Comparison of ENCODE assay signal across 18 cellular contexts in genomic region chr7:126778101-126778500, GRCh38.
DNase-seq lines count a peak whose midpoint lies in the region; ATAC-seq and TF ChIP-seq lines count a peak whose summit lies in the region.
"Had no signal": no experiment of that assay in that cellular context is flagged by ENCODE, and none has a peak within 500 bp of the region (broad histone marks: within the 10 kb centered on the region; RNA-seq: fewer than 3 reads in every experiment).

No MANE protein-coding gene starts in this region.

- no peak for TF ChIP-seq POLR2A in breast epithelium (IDR thresholded peaks at IDR 0.05)

- H3K36me3 Mint-ChIP-seq in endothelial cell (ENCODE audit: low read depth, unreplicated experiment): no peaks in the 10 kb centered on the region
- H3K36me3 Mint-ChIP-seq: activated naive CD8-positive, alpha-beta T cell treated with anti-CD3 and anti-CD28 coated beads, Interleukin-2, amount 10 ng/mL, durations not matched to agents 7 days and 5 days; natural killer cell had no signal

- H3K4me1 ChIP-seq in MM.1S (ENCODE audit: low read length) (peaks cover 27% of the 10 kb centered on the region), breast epithelium (no peaks in the 10 kb centered on the region)
- H3K4me1 ChIP-seq: BLaER1, thyroid gland had no signal

- H3K36me3 ChIP-seq in MM.1S (replicated peaks; ENCODE audit: insufficient read depth, low read length) (no peaks in the 10 kb centered on the region), breast epithelium (no peaks in the 10 kb centered on the region)
- H3K36me3 ChIP-seq: BLaER1, brain microvascular endothelial cell, thyroid gland had no signal

- peaks cover 10% of the 10 kb centered on the region for H3F3A ChIP-seq in MM.1S (ENCODE audit: insufficient read depth, low read length)

- 0 out of 2 replicates have a peak overlapping the region, but pooled peaks have one; percentile 1 for H2AFZ ChIP-seq in MM.1S (ENCODE audit: low read length)

- DNase-seq in MM.1S: peak; percentile 96
- DNase-seq in NCI-H2107 (lab: John Stamatoyannopoulos, UW): peak; percentile 85
- peak; percentile 71 for DNase-seq in NCI-H774 (lab: John Stamatoyannopoulos, UW)
- DNase-seq in stimulated activated naive CD8-positive, alpha-beta T cell treated with anti-CD3 and anti-CD28 coated beads, Interleukin-15, amount 100 ng/mL, for 72 hours: no peak
- no peak for DNase-seq in breast epithelium (ENCODE audit: low spot score in 2 of 2)
- no peak for DNase-seq in endothelial cell (ENCODE audit: low spot score)
- DNase-seq: activated CD4-positive, alpha-beta memory T cell treated with anti-CD3 and anti-CD28 coated beads, Interleukin-2, amount 10 ng/mL, durations not matched to agents 7 days and 5 days; activated naive CD8-positive, alpha-beta T cell treated with anti-CD3 and anti-CD28 coated beads, Interleukin-2, amount 10 ng/mL, durations not matched to agents 7 days and 5 days; activated T-cell treated with anti-CD3 and anti-CD28 coated beads, Interleukin-2, amount 50 U/mL, for 72 hours; brain microvascular endothelial cell; Kasumi-1; natural killer cell; NCI-H446; small intestine; thyroid gland had no signal

- H3K27ac ChIP-seq in MM.1S (ENCODE audit: low read length) (peak overlapping the region; percentile 52; the same call in 1 of the 2 replicates), breast epithelium (no peak overlapping the region)
- H3K27ac ChIP-seq: BLaER1, brain microvascular endothelial cell, thyroid gland had no signal

- peak overlapping the region; percentile 45; the same call in 1 of the 2 replicates for H3K4me2 ChIP-seq in MM.1S (ENCODE audit: low read depth, low read length)
- H3K4me2 ChIP-seq: BLaER1 had no signal

- no peak overlapping the region for H3K4me3 ChIP-seq in MM.1S (ENCODE audit: low read length)
- H3K4me3 ChIP-seq in breast epithelium: no peak overlapping the region
- H3K4me3 ChIP-seq: BLaER1, thyroid gland had no signal

- no peak overlapping the region for H3K9ac ChIP-seq in MM.1S (ENCODE audit: low read length)
- H3K9ac ChIP-seq: BLaER1 had no signal

- TF ChIP-seq CTCF in MM.1S (IDR thresholded peaks at IDR 0.05; ENCODE audit: low read length) (0 out of 2 replicates have a peak, but pooled peaks have one; percentile 5), breast epithelium (IDR thresholded peaks at IDR 0.05) (no peak), endothelial cell (IDR thresholded peaks at IDR 0.05; ENCODE audit: unreplicated experiment) (no peak)

- intact Hi-C loops in breast epithelium (cut with DNase I; ENCODE audit: low total_unique reads): no loop called here

- no peaks in the 10 kb centered on the region for H3K4me1 Mint-ChIP-seq in stimulated activated naive CD8-positive, alpha-beta T cell treated with anti-CD3 and anti-CD28 coated beads, Interleukin-15, amount 100 ng/mL, for 72 hours
- no peaks in the 10 kb centered on the region for H3K4me1 Mint-ChIP-seq in endothelial cell (ENCODE audit: unreplicated experiment)
- H3K4me1 Mint-ChIP-seq: activated CD4-positive, alpha-beta memory T cell treated with anti-CD3 and anti-CD28 coated beads, Interleukin-2, amount 10 ng/mL, durations not matched to agents 7 days and 5 days; activated naive CD8-positive, alpha-beta T cell treated with anti-CD3 and anti-CD28 coated beads, Interleukin-2, amount 10 ng/mL, durations not matched to agents 7 days and 5 days; natural killer cell had no signal

- ATAC-seq in stimulated activated naive CD8-positive, alpha-beta T cell treated with anti-CD3 and anti-CD28 coated beads, Interleukin-15, amount 100 ng/mL, for 72 hours: no peak
- ATAC-seq in HG03565 (IDR thresholded peaks at IDR 0.05; ENCODE audit: unreplicated experiment): no peak
- ATAC-seq: activated T-cell treated with anti-CD3 and anti-CD28 coated beads, Interleukin-2, amount 50 U/mL, for 72 hours; natural killer cell had no signal

- H3K27me3 ChIP-seq in MM.1S (replicated peaks; ENCODE audit: insufficient read depth, low read length): no peaks in the 10 kb centered on the region
- H3K27me3 ChIP-seq in breast epithelium: no peaks in the 10 kb centered on the region
- H3K27me3 ChIP-seq: BLaER1, brain microvascular endothelial cell, thyroid gland had no signal

- H3K9me3 ChIP-seq in MM.1S (replicated peaks; ENCODE audit: insufficient read depth, low read length) (no peaks in the 10 kb centered on the region), breast epithelium (no peaks in the 10 kb centered on the region)
- H3K9me3 ChIP-seq: BLaER1, thyroid gland had no signal

- H4K20me1 ChIP-seq in MM.1S (ENCODE audit: insufficient read depth, low read length): no peaks in the 10 kb centered on the region
- H4K20me1 ChIP-seq: BLaER1 had no signal

- H3K27me3 Mint-ChIP-seq in stimulated activated naive CD8-positive, alpha-beta T cell treated with anti-CD3 and anti-CD28 coated beads, Interleukin-15, amount 100 ng/mL, for 72 hours: peaks cover 7% of the 10 kb centered on the region
- peaks cover 1% of the 10 kb centered on the region for H3K27me3 Mint-ChIP-seq in endothelial cell (ENCODE audit: unreplicated experiment)
- H3K27me3 Mint-ChIP-seq: activated CD4-positive, alpha-beta memory T cell treated with anti-CD3 and anti-CD28 coated beads, Interleukin-2, amount 10 ng/mL, durations not matched to agents 7 days and 5 days; activated naive CD8-positive, alpha-beta T cell treated with anti-CD3 and anti-CD28 coated beads, Interleukin-2, amount 10 ng/mL, durations not matched to agents 7 days and 5 days; progenitor cell of endocrine pancreas had no signal

- H3K79me2 ChIP-seq in MM.1S (ENCODE audit: low read length): no peaks in the 10 kb centered on the region

- H3K27ac Mint-ChIP-seq in stimulated activated naive CD8-positive, alpha-beta T cell treated with anti-CD3 and anti-CD28 coated beads, Interleukin-15, amount 100 ng/mL, for 72 hours: no peak overlapping the region
- H3K27ac Mint-ChIP-seq in endothelial cell (ENCODE audit: unreplicated experiment): no peak overlapping the region
- H3K27ac Mint-ChIP-seq: activated CD4-positive, alpha-beta memory T cell treated with anti-CD3 and anti-CD28 coated beads, Interleukin-2, amount 10 ng/mL, durations not matched to agents 7 days and 5 days; activated naive CD8-positive, alpha-beta T cell treated with anti-CD3 and anti-CD28 coated beads, Interleukin-2, amount 10 ng/mL, durations not matched to agents 7 days and 5 days; activated T-cell treated with anti-CD3 and anti-CD28 coated beads, Interleukin-2, amount 50 U/mL, for 72 hours; natural killer cell; progenitor cell of endocrine pancreas had no signal

- no peak overlapping the region for H3K4me3 Mint-ChIP-seq in stimulated activated naive CD8-positive, alpha-beta T cell treated with anti-CD3 and anti-CD28 coated beads, Interleukin-15, amount 100 ng/mL, for 72 hours
- H3K4me3 Mint-ChIP-seq in endothelial cell (ENCODE audit: unreplicated experiment): no peak overlapping the region
- H3K4me3 Mint-ChIP-seq: activated CD4-positive, alpha-beta memory T cell treated with anti-CD3 and anti-CD28 coated beads, Interleukin-2, amount 10 ng/mL, durations not matched to agents 7 days and 5 days; activated naive CD8-positive, alpha-beta T cell treated with anti-CD3 and anti-CD28 coated beads, Interleukin-2, amount 10 ng/mL, durations not matched to agents 7 days and 5 days; activated T-cell treated with anti-CD3 and anti-CD28 coated beads, Interleukin-2, amount 50 U/mL, for 72 hours; natural killer cell had no signal

- H3K9me2 ChIP-seq in MM.1S (replicated peaks; ENCODE audit: insufficient read depth, low read length): no peaks in the 10 kb centered on the region

- H3K9me3 Mint-ChIP-seq in stimulated activated naive CD8-positive, alpha-beta T cell treated with anti-CD3 and anti-CD28 coated beads, Interleukin-15, amount 100 ng/mL, for 72 hours: no peaks in the 10 kb centered on the region
- H3K9me3 Mint-ChIP-seq in endothelial cell (ENCODE audit: unreplicated experiment): no peaks in the 10 kb centered on the region
- H3K9me3 Mint-ChIP-seq: activated CD4-positive, alpha-beta memory T cell treated with anti-CD3 and anti-CD28 coated beads, Interleukin-2, amount 10 ng/mL, durations not matched to agents 7 days and 5 days; activated naive CD8-positive, alpha-beta T cell treated with anti-CD3 and anti-CD28 coated beads, Interleukin-2, amount 10 ng/mL, durations not matched to agents 7 days and 5 days; activated T-cell treated with anti-CD3 and anti-CD28 coated beads, Interleukin-2, amount 50 U/mL, for 72 hours had no signal

Comparison
In these comparisons a context has a peak if more than half of its experiments do, and no peak if none do; other contexts are left out.
1. DNase-seq: peak in MM.1S (single experiment), NCI-H2107 (single experiment) and NCI-H774 (single experiment); none in stimulated activated naive CD8-positive, alpha-beta T cell treated with anti-CD3 and anti-CD28 coated beads, Interleukin-15, amount 100 ng/mL, for 72 hours (0 of 2), breast epithelium (0 of 2) and endothelial cell (single experiment).